8 cellular contexts compared by ENCODE assay signal in genomic region chrX:57821703-57822375, GRCh38.
A peak's percentile ranks its signal among the peaks of the same experiment; 100 is the strongest.
DNase-seq lines count a peak whose midpoint lies in the region; ATAC-seq, FAIRE-seq and TF ChIP-seq lines count a peak whose summit lies in the region.

No MANE protein-coding gene starts in this region.

- H3K14ac ChIP-seq in H9 (ENCODE audit: insufficient read depth, low read length) (no peak overlapping the region), H1 (ENCODE audit: insufficient read length) (no peak overlapping the region)

- H4K20me1 ChIP-seq in H9 (ENCODE audit: control insufficient read depth, insufficient read depth, insufficient read length) (no peaks in the 10 kb centered on the region), H1 (replicated peaks in 1 of 2; ENCODE audit: control insufficient read depth in 1 of 2, insufficient read depth in 2 of 2, low read length in 2 of 2) (no peaks in the 10 kb centered on the region)

- TF ChIP-seq RAD21 in H1 (IDR thresholded peaks at IDR 0.05 in 1 of 2, conservative IDR thresholded peaks at IDR 0.05 in 1 of 2; ENCODE audit: low read depth in 2 of 2, low read length in 2 of 2), result peak; percentile 68 to 79

- H2AFZ ChIP-seq in H9 (ENCODE audit: low read length) (no peak overlapping the region), H1 (ENCODE audit: low read length) (no peak overlapping the region)

- H3K4me3 ChIP-seq in H1 (ENCODE audit: extremely low read depth in 1 of 4, insufficient read depth in 2 of 4, low read depth in 3 of 4, low read length in 4 of 4) (no peak overlapping the region), mesendoderm (ENCODE audit: low read length) (no peak overlapping the region), aorta (ENCODE audit: low read length in 2 of 2) (peak overlapping the region; percentile 26 to 34)

- H2BK12ac ChIP-seq in H9 (ENCODE audit: insufficient read length, low read depth, low read length) (no peak overlapping the region), H1 (ENCODE audit: low read depth, low read length) (no peak overlapping the region)

- H3K79me2 ChIP-seq in H9 (ENCODE audit: insufficient read depth, low read length), result no peaks in the 10 kb centered on the region
- H3K79me2 ChIP-seq in H1 (ENCODE audit: control insufficient read depth in 1 of 2, insufficient read depth in 2 of 2, low read length in 2 of 2), result no peaks in the 10 kb centered on the region
- no peaks in the 10 kb centered on the region for H3K79me2 ChIP-seq in mesendoderm (ENCODE audit: control insufficient read depth, insufficient read depth, low read length)

- H3K27ac ChIP-seq in H9 (ENCODE audit: insufficient read length, low read depth, low read length) (no peak overlapping the region), H1 (ENCODE audit: low read depth, low read length) (no peak overlapping the region), mesendoderm (ENCODE audit: low read depth, low read length) (no peak overlapping the region), aorta (ENCODE audit: low read depth in 1 of 2, low read length in 2 of 2) (no peak overlapping the region)

- no peaks in the 10 kb centered on the region for H3K23me2 ChIP-seq in H9 (ENCODE audit: insufficient read length, low read depth, low read length, poor library complexity, severe bottlenecking)
- no peaks in the 10 kb centered on the region for H3K23me2 ChIP-seq in H1 (ENCODE audit: low read depth, low read length)

- H3K9me3 ChIP-seq in H9 (ENCODE audit: control insufficient read depth, low read depth, low read length), result peaks cover 10% of the 10 kb centered on the region
- H3K9me3 ChIP-seq in H1 (ENCODE audit: insufficient read depth in 2 of 2, low read depth in 1 of 2, low read length in 1 of 2), result peaks cover 0 to 4% of the 10 kb centered on the region in 2 experiments; a peak in 1 of 4 replicates
- H3K9me3 ChIP-seq in aorta (ENCODE audit: control insufficient read depth, low read length), result no peaks in the 10 kb centered on the region

- H3K4me3 Mint-ChIP-seq in activated CD8-positive, alpha-beta memory T cell treated with anti-CD3 and anti-CD28 coated beads, Interleukin-2, amount 10 ng/mL, durations not matched to agents 7 days and 5 days, result no peak overlapping the region
- no peak overlapping the region for H3K4me3 Mint-ChIP-seq in H9

- intact Hi-C loops in aorta (cut with DNase I), result loop anchor here in 1 of 2 donors (1.0 to 10.0 kb wide), 3 partner anchors 97 to 237 kb away; no protein-coding TSS in a partner anchor

- H3T11ph ChIP-seq in H9 (ENCODE audit: low read length), result no peak overlapping the region

- peak; percentile 38 for DNase-seq in activated CD8-positive, alpha-beta memory T cell treated with anti-CD3 and anti-CD28 coated beads, Interleukin-2, amount 10 ng/mL, durations not matched to agents 7 days and 5 days
- DNase-seq in activated CD8-positive, alpha-beta memory T cell treated with anti-CD3 and anti-CD28 coated beads, Interleukin-2, amount 50 U/mL, for 48 hours, result no peak
- no peak for DNase-seq in H9
- DNase-seq in NCI-H1417 treated with DMSO at 0.1 percent for 48 hours (lab: John Stamatoyannopoulos, UW), result peak; percentile 32
- peak; percentile 64 for DNase-seq in SW480 (ENCODE audit: low spot score)
- no peak for DNase-seq in H1 (ENCODE audit: low read depth in 1 of 2, low spot score in 2 of 2)
- peak; percentile 51 for DNase-seq in mesendoderm
- DNase-seq in aorta, result no peak

- H2BK20ac ChIP-seq in H9 (ENCODE audit: low read depth, low read length, poor library complexity, severe bottlenecking), result no peak overlapping the region
- no peak overlapping the region for H2BK20ac ChIP-seq in H1 (ENCODE audit: low read length)

- no peak overlapping the region for H3K56ac ChIP-seq in H9 (ENCODE audit: insufficient read length, low read depth, low read length)
- no peak overlapping the region for H3K56ac ChIP-seq in H1 (replicated peaks; ENCODE audit: insufficient read length, low read depth, low read length)
- no peak overlapping the region for H3K56ac ChIP-seq in mesendoderm (ENCODE audit: low read length)

- H4K8ac ChIP-seq in H9 (replicated peaks; ENCODE audit: insufficient read length, low read depth, low read length), result no peak overlapping the region
- no peak overlapping the region for H4K8ac ChIP-seq in H1 (ENCODE audit: extremely low read depth, insufficient read depth, low read length)
- no peak overlapping the region for H4K8ac ChIP-seq in mesendoderm (ENCODE audit: low read depth, low read length)

- no peak for TF ChIP-seq EP300 in H1 (IDR thresholded peaks at IDR 0.05; ENCODE audit: borderline replicate concordance in 1 of 2, low read depth in 2 of 2, low read length in 2 of 2)

- WGBS in H9 (ENCODE audit: extremely low coverage, insufficient read length, low lambda C conversion rate), result no CpG with 5 or more reads among the region's 8 CpGs
- WGBS in H1 (ENCODE audit: extremely low coverage in 1 of 2, insufficient coverage in 1 of 2, insufficient read length in 1 of 2, insufficient replicate concordance in 2 of 2, low coverage in 1 of 2, low lambda C conversion rate in 2 of 2, missing lambda C conversion rate in 1 of 2), 2 experiments, result 63% methylated on average over 8 of the region's 8 CpGs; no CpG with 5 or more reads in 1 of the 2 experiments
- no CpG with 5 or more reads among the region's 8 CpGs for WGBS in mesendoderm (ENCODE audit: extremely low coverage, insufficient coverage, low lambda C conversion rate)
- 10 to 23% methylated on average over 8 of the region's 8 CpGs for WGBS in aorta, 2 donors

- H2BK5ac ChIP-seq in H9 (ENCODE audit: insufficient read length, low read length) (no peak overlapping the region), H1 (ENCODE audit: low read depth, low read length) (no peak overlapping the region), mesendoderm (ENCODE audit: low read length) (no peak overlapping the region)

- no peak overlapping the region for H2BK15ac ChIP-seq in H9 (ENCODE audit: low read depth, low read length)
- no peak overlapping the region for H2BK15ac ChIP-seq in H1 (ENCODE audit: low read length)
- H2BK15ac ChIP-seq in mesendoderm (replicated peaks; ENCODE audit: low read depth), result no peak overlapping the region

- CTCF ChIA-PET in activated CD8-positive, alpha-beta memory T cell treated with anti-CD3 and anti-CD28 coated beads, Interleukin-2, amount 10 ng/mL, durations not matched to agents 7 days and 5 days (lab: Charles Lee), result interaction anchor here (1.2 kb wide), 1 partner anchor 204 kb away, joined by 6 read pairs; no protein-coding TSS in a partner anchor
- CTCF ChIA-PET in H1 (lab: Charles Lee; ENCODE audit: partially characterized antibody), result no interaction called here

- H2AK5ac ChIP-seq in H9 (ENCODE audit: insufficient read length, low read length) (no peak overlapping the region), H1 (ENCODE audit: low read depth, low read length) (no peak overlapping the region), mesendoderm (ENCODE audit: low read length) (no peak overlapping the region)

- H3K9me3 Mint-ChIP-seq in activated CD8-positive, alpha-beta memory T cell treated with anti-CD3 and anti-CD28 coated beads, Interleukin-2, amount 10 ng/mL, durations not matched to agents 7 days and 5 days (ENCODE audit: low read depth), result no peaks in the 10 kb centered on the region
- H3K9me3 Mint-ChIP-seq in H9, result peaks cover 88 to 94% of the 10 kb centered on the region in 2 experiments

- POLR2A ChIA-PET in H1 (lab: Charles Lee; ENCODE audit: partially characterized antibody), result no interaction called here

- no peak overlapping the region for H3K27ac Mint-ChIP-seq in activated CD8-positive, alpha-beta memory T cell treated with anti-CD3 and anti-CD28 coated beads, Interleukin-2, amount 10 ng/mL, durations not matched to agents 7 days and 5 days
- no peak overlapping the region for H3K27ac Mint-ChIP-seq in H9

- H3K23ac ChIP-seq in H9 (ENCODE audit: insufficient read length, low read depth, low read length), result no peak overlapping the region
- H3K23ac ChIP-seq in H1 (ENCODE audit: insufficient read length), result no peak overlapping the region
- no peak overlapping the region for H3K23ac ChIP-seq in mesendoderm (ENCODE audit: low read length)

- no peaks in the 10 kb centered on the region for H3K27me3 Mint-ChIP-seq in activated CD8-positive, alpha-beta memory T cell treated with anti-CD3 and anti-CD28 coated beads, Interleukin-2, amount 10 ng/mL, durations not matched to agents 7 days and 5 days
- H3K27me3 Mint-ChIP-seq in H9 (ENCODE audit: low read depth), result no peaks in the 10 kb centered on the region; the same call in 1 of the 2 replicates

- TF ChIP-seq CTCF in H9 (conservative IDR thresholded peaks at IDR 0.05) (peak; percentile 69; the same call in 2 of the 3 replicates), H1 (IDR thresholded peaks at IDR 0.05; ENCODE audit: control extremely low read depth in 1 of 3, insufficient read depth in 1 of 3, low read depth in 1 of 3, low read length in 3 of 3) (peak in 2 of 3 experiments; percentile 42 to 52; a peak in 3 of 4 replicates)

- H3K36me3 Mint-ChIP-seq in activated CD8-positive, alpha-beta memory T cell treated with anti-CD3 and anti-CD28 coated beads, Interleukin-2, amount 10 ng/mL, durations not matched to agents 7 days and 5 days, result no peaks in the 10 kb centered on the region
- H3K36me3 Mint-ChIP-seq in H9 (ENCODE audit: insufficient read depth in 1 of 3, low read depth in 3 of 3), result peaks cover 0 to 8% (median 3%) of the 10 kb centered on the region in 3 experiments; a peak in 4 of 7 replicates

- H3K4me1 ChIP-seq in H9 (ENCODE audit: insufficient read depth, low read length) (peaks cover 2% of the 10 kb centered on the region; the same call in 1 of the 2 replicates), H1 (replicated peaks in 1 of 4; ENCODE audit: control insufficient read depth in 3 of 4, insufficient read depth in 4 of 4, low read length in 3 of 4) (no peaks in the 10 kb centered on the region), mesendoderm (ENCODE audit: control insufficient read depth, low read depth, low read length) (no peaks in the 10 kb centered on the region), aorta (ENCODE audit: control insufficient read depth in 1 of 2, insufficient read depth in 2 of 2, low read length in 2 of 2) (no peaks in the 10 kb centered on the region)

- H4K5ac ChIP-seq in H9 (ENCODE audit: insufficient read length, low read depth, low read length), result no peak overlapping the region
- no peak overlapping the region for H4K5ac ChIP-seq in H1 (ENCODE audit: insufficient read length, low read depth, low read length)
- no peak overlapping the region for H4K5ac ChIP-seq in mesendoderm (ENCODE audit: low read length)

- H3K36me3 ChIP-seq in H1 (ENCODE audit: control insufficient read depth in 2 of 4, insufficient read depth in 4 of 4, low read length in 3 of 4) (no peaks in the 10 kb centered on the region), mesendoderm (ENCODE audit: control insufficient read depth, insufficient read depth, low read length) (no peaks in the 10 kb centered on the region), aorta (ENCODE audit: control insufficient read depth in 1 of 2, insufficient read depth in 2 of 2, low read length in 1 of 2) (no peaks in the 10 kb centered on the region)

- peak; percentile 60 for ATAC-seq in activated CD8-positive, alpha-beta memory T cell treated with anti-CD3 and anti-CD28 coated beads, Interleukin-2, amount 10 ng/mL, durations not matched to agents 7 days and 5 days
- ATAC-seq in aorta (ENCODE audit: low FRiP score), result peak; percentile 81

- H3K9ac ChIP-seq in H9 (ENCODE audit: extremely low read depth, insufficient read length, low read length), result no peak overlapping the region
- H3K9ac ChIP-seq in H1 (replicated peaks in 1 of 4; ENCODE audit: extremely low read depth in 1 of 4, low read depth in 3 of 4, low read length in 3 of 4), result no peak overlapping the region
- H3K9ac ChIP-seq in mesendoderm (ENCODE audit: low read length), result no peak overlapping the region

- no peak overlapping the region for H3K4me2 ChIP-seq in H9 (ENCODE audit: insufficient read depth, insufficient read length, low read length)
- H3K4me2 ChIP-seq in H1 (ENCODE audit: insufficient read depth in 1 of 2, low read depth in 2 of 2, low read length in 2 of 2), result no peak overlapping the region
- H3K4me2 ChIP-seq in mesendoderm (ENCODE audit: low read length), result no peak overlapping the region

- H4K91ac ChIP-seq in H9 (ENCODE audit: insufficient read length, low read depth, low read length), result no peak overlapping the region
- no peak overlapping the region for H4K91ac ChIP-seq in H1 (replicated peaks; ENCODE audit: insufficient read length, low read length)

- TF ChIP-seq POLR2A in H1 (IDR thresholded peaks at IDR 0.05; ENCODE audit: control extremely low read depth in 1 of 2, low read depth in 2 of 2, low read length in 2 of 2), result no peak

- peak; percentile 68 for FAIRE-seq in H1 (lab: Jason Lieb, UNC)

- no peak overlapping the region for H3K4ac ChIP-seq in H9 (ENCODE audit: low read depth, low read length)
- H3K4ac ChIP-seq in H1 (replicated peaks; ENCODE audit: insufficient read length, low read depth, low read length), result no peak overlapping the region
- H3K4ac ChIP-seq in mesendoderm (ENCODE audit: low read depth, low read length), result no peak overlapping the region

- H2BK120ac ChIP-seq in H9 (ENCODE audit: low read depth, low read length, poor library complexity, severe bottlenecking), result no peak overlapping the region
- no peak overlapping the region for H2BK120ac ChIP-seq in H1 (replicated peaks; ENCODE audit: low read depth, low read length)
- no peak overlapping the region for H2BK120ac ChIP-seq in mesendoderm (ENCODE audit: low read depth, low read length)

- H3K79me1 ChIP-seq in H9 (ENCODE audit: insufficient read depth, low read depth, low read length, poor library complexity, severe bottlenecking), result no peaks in the 10 kb centered on the region
- no peaks in the 10 kb centered on the region for H3K79me1 ChIP-seq in H1 (ENCODE audit: low read depth, low read length)
- no peaks in the 10 kb centered on the region for H3K79me1 ChIP-seq in mesendoderm (ENCODE audit: low read length)

- peaks cover 2% of the 10 kb centered on the region for H3K4me1 Mint-ChIP-seq in activated CD8-positive, alpha-beta memory T cell treated with anti-CD3 and anti-CD28 coated beads, Interleukin-2, amount 10 ng/mL, durations not matched to agents 7 days and 5 days
- peaks cover 0 to 6% of the 10 kb centered on the region in 2 experiments; a peak in 2 of 4 replicates for H3K4me1 Mint-ChIP-seq in H9

- H3K27me3 ChIP-seq in H9 (ENCODE audit: insufficient read depth, low read length) (no peaks in the 10 kb centered on the region), H1 (replicated peaks in 1 of 4; ENCODE audit: control insufficient read depth in 3 of 4, extremely low read depth in 1 of 4, insufficient read depth in 3 of 4, low read length in 3 of 4) (no peaks in the 10 kb centered on the region), mesendoderm (ENCODE audit: insufficient read depth, low read length, poor library complexity) (no peaks in the 10 kb centered on the region), aorta (ENCODE audit: control insufficient read depth in 1 of 2, insufficient read depth in 2 of 2, low read length in 1 of 2) (no peaks in the 10 kb centered on the region)

- H3K18ac ChIP-seq in H9 (ENCODE audit: insufficient read length, low read depth, low read length) (no peak overlapping the region), H1 (ENCODE audit: extremely low read depth, low read length) (no peak overlapping the region), mesendoderm (ENCODE audit: low read length) (no peak overlapping the region)

Comparison
In these comparisons a context has a peak if more than half of its experiments do, and no peak if none do; other contexts are left out.
1. DNase-seq: peak in activated CD8-positive, alpha-beta memory T cell treated with anti-CD3 and anti-CD28 coated beads, Interleukin-2, amount 10 ng/mL, durations not matched to agents 7 days and 5 days (single experiment), NCI-H1417 treated with DMSO at 0.1 percent for 48 hours (single experiment), SW480 (single experiment) and mesendoderm (single experiment); none in activated CD8-positive, alpha-beta memory T cell treated with anti-CD3 and anti-CD28 coated beads, Interleukin-2, amount 50 U/mL, for 48 hours (single experiment), H9 (single experiment), H1 (0 of 2) and aorta (0 of 2).
2. H3K4me3 ChIP-seq: peak in aorta (2 of 2); none in H1 (0 of 4) and mesendoderm (single experiment).